2 cellular contexts compared by ENCODE assay signal in the genomic region with DNA sequence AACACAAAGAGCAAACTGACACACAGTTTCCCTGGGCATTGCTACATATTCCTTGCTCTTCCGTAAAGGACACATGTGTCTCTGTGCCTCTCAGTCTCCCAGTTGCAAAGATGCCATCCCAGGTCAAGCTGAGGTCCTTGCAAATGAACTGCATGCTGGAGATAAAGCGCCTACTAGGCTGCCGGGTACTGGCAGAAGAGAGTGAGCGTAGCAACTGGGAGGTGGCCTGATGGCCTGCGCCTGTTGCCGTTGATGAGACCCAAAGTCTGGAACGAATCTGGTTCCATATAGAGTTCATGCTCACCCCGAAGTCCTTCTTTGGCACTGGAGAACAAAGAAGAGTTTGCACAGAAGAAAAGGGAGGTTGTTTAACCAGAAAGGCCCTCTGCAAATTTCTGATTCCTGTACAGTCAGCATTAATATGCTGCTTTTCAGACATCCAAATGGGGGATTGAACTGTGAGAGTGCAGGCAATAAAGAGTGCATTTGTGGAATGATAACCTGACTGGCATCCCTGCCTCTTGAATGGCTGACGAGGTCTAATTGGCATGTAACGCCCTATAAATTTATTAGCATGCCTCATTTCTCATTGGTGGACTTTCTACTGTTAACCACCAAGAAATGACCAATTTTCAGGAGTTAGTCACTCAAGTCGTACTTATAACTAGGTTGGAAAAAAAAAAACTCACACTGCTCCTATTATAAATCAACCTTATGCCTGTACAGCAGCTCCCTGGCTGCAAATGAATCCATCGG.
TF ChIP-seq lines count a peak whose summit lies in the region.

No MANE protein-coding gene starts in this region.

TF ChIP-seq in A549, 52 proteins besides CTCF, POLR2A, EP300 and RAD21:
- TF ChIP-seq HMGXB4 (CRISPR knock-in tag; IDR thresholded peaks at IDR 0.05; ENCODE audit: borderline replicate concordance): no peak
- no peak for TF ChIP-seq TFCP2L1 (CRISPR knock-in tag; IDR thresholded peaks at IDR 0.05)
- peak; percentile 82 for TF ChIP-seq MAFK (IDR thresholded peaks at IDR 0.05; ENCODE audit: partially characterized antibody)
- no peak for TF ChIP-seq CHD4 (IDR thresholded peaks at IDR 0.05; ENCODE audit: borderline replicate concordance)
- no peak for TF ChIP-seq CHD2 (IDR thresholded peaks at IDR 0.05; ENCODE audit: low read length, partially characterized antibody)
TF ChIP-seq in A549: peak in this region for 1.

TF ChIP-seq in HepG2, 621 proteins besides CTCF, POLR2A, EP300 and RAD21:
- peak; percentile 76 to 83 for TF ChIP-seq MAFK (conservative IDR thresholded peaks at IDR 0.05 in 1 of 2, IDR thresholded peaks at IDR 0.05 in 1 of 2; ENCODE audit: low read length in 2 of 2)
- no peak for TF ChIP-seq NCOR1 (IDR thresholded peaks at IDR 0.05; ENCODE audit: borderline replicate concordance, low read length)
- TF ChIP-seq ZNF777 (CRISPR knock-in tag; IDR thresholded peaks at IDR 0.05): no peak
- no peak for TF ChIP-seq TRIM24 (CRISPR knock-in tag; IDR thresholded peaks at IDR 0.05)
- no peak for TF ChIP-seq NFKB2 (CRISPR knock-in tag; IDR thresholded peaks at IDR 0.05; ENCODE audit: borderline replicate concordance)
- no peak for TF ChIP-seq HNRNPK (IDR thresholded peaks at IDR 0.05; ENCODE audit: low read depth, low read length, poor library complexity, severe bottlenecking)
- no peak for TF ChIP-seq ZNF136 (CRISPR knock-in tag; IDR thresholded peaks at IDR 0.05; ENCODE audit: low read depth)
- TF ChIP-seq ZNF607 (CRISPR knock-in tag; IDR thresholded peaks at IDR 0.05; ENCODE audit: borderline replicate concordance): no peak
- peak; percentile 72 for TF ChIP-seq MAFF (IDR thresholded peaks at IDR 0.05; ENCODE audit: low read depth, low read length)
- TF ChIP-seq ZSCAN25 (CRISPR knock-in tag; IDR thresholded peaks at IDR 0.05): no peak
